Comparison of ENCODE assay signal across 20 cellular contexts in genomic region chr1:6354659-6355317, GRCh38. TPM values are rescaled to one million over a fixed set of nuclear protein-coding genes. Genes with fewer than 3 reads are reported as not detected.
DNase-seq lines count a peak whose midpoint lies in the region; ATAC-seq and TF ChIP-seq lines count a peak whose summit lies in the region.
"Had no signal": no experiment of that assay in that cellular context is flagged by ENCODE, and none has a peak within 500 bp of the region (broad histone marks: within the 10 kb centered on the region; RNA-seq: fewer than 3 reads in every experiment).

No MANE protein-coding gene starts in this region.

- peak overlapping the region; percentile 93 for H3K27ac Mint-ChIP-seq in Caco-2 (ENCODE audit: unreplicated experiment)
- H3K27ac Mint-ChIP-seq: activated CD8-positive, alpha-beta T cell treated with anti-CD3 and anti-CD28 coated beads for 36 hours; activated naive CD4-positive, alpha-beta T cell treated with anti-CD3 and anti-CD28 coated beads, Interleukin-2, amount 10 ng/mL, durations not matched to agents 7 days and 5 days; stimulated activated effector memory CD8-positive, alpha-beta T cell treated with anti-CD3 and anti-CD28 coated beads, Interleukin-12 subunit alpha, Interleukin-12 subunit beta, amount 100 ng/mL, for 72 hours had no signal

- peaks cover 45% of the 10 kb centered on the region for H3K36me3 Mint-ChIP-seq in Caco-2 (ENCODE audit: insufficient read depth, unreplicated experiment)
- H3K36me3 Mint-ChIP-seq: activated naive CD4-positive, alpha-beta T cell treated with anti-CD3 and anti-CD28 coated beads, Interleukin-2, amount 10 ng/mL, durations not matched to agents 7 days and 5 days; CD8-positive, alpha-beta memory T cell had no signal

- H3K27me3 Mint-ChIP-seq in Caco-2 (ENCODE audit: insufficient read depth, unreplicated experiment): no peaks in the 10 kb centered on the region
- H3K27me3 Mint-ChIP-seq: activated CD8-positive, alpha-beta T cell treated with anti-CD3 and anti-CD28 coated beads for 36 hours; activated naive CD4-positive, alpha-beta T cell treated with anti-CD3 and anti-CD28 coated beads, Interleukin-2, amount 10 ng/mL, durations not matched to agents 7 days and 5 days; CD8-positive, alpha-beta memory T cell had no signal

- no peaks in the 10 kb centered on the region for H3K27me3 ChIP-seq in Caco-2 (replicated peaks; ENCODE audit: control insufficient read depth, insufficient read depth, low read length)
- no peaks in the 10 kb centered on the region for H3K27me3 ChIP-seq in psoas muscle (ENCODE audit: insufficient read depth in 3 of 3, low read length in 2 of 3)
- H3K27me3 ChIP-seq: thyroid gland had no signal

- H3K36me3 ChIP-seq in Caco-2 (ENCODE audit: control insufficient read depth, insufficient read depth, low read length) (peaks cover 1% of the 10 kb centered on the region), psoas muscle (ENCODE audit: insufficient read depth in 1 of 2, low read depth in 1 of 2) (no peaks in the 10 kb centered on the region)
- H3K36me3 ChIP-seq: thyroid gland had no signal

- BruUV-seq in Caco-2 (replicated peaks; lab: Mats Ljungman, UMichigan): no TSS peak

- H3K9me3 ChIP-seq in Caco-2 (no peaks in the 10 kb centered on the region), psoas muscle (no peaks in the 10 kb centered on the region)
- H3K9me3 ChIP-seq: thyroid gland had no signal

- CTCF ChIA-PET in Caco-2 (lab: Charles Lee) (interaction anchor here (0.9 to 1.1 kb wide), 2 partner anchors 69 to 83 kb away, joined by 3 to 5 read pairs; no protein-coding TSS in a partner anchor), RWPE1 (lab: Yijun Ruan, JAX) (interaction anchor here (0.9 to 1.9 kb wide), 2 partner anchors 50 to 65 kb away, joined by 4 to 8 read pairs; partner anchors contain the start of gene HES2)

- no peak for DNase-seq in Caco-2
- no peak for DNase-seq in RWPE1 (ENCODE audit: low spot score)
- DNase-seq in psoas muscle: no peak
- no peak for DNase-seq in stimulated activated CD4-positive, alpha-beta T cell treated with anti-CD3 and anti-CD28 coated beads, Interleukin-12 subunit alpha, Interleukin-12 subunit beta, amount 100 ng/mL, for 4 hours
- DNase-seq in stimulated activated CD4-positive, alpha-beta T cell treated with anti-CD3 and anti-CD28 coated beads, Interleukin-2, amount 100 ng/mL, for 48 hours: no peak
- no peak for DNase-seq in NCI-H2107 treated with DMSO at 0.1 percent for 48 hours (lab: John Stamatoyannopoulos, UW; ENCODE audit: unreplicated experiment)
- DNase-seq in epidermal melanocyte (ENCODE audit: insufficient read length, low spot score): no peak
- DNase-seq: activated CD8-positive, alpha-beta T cell treated with anti-CD3 and anti-CD28 coated beads for 36 hours; activated naive CD4-positive, alpha-beta T cell treated with anti-CD3 and anti-CD28 coated beads, Interleukin-2, amount 10 ng/mL, durations not matched to agents 7 days and 5 days; activated T-cell treated with anti-CD3 and anti-CD28 coated beads, Interleukin-2, amount 50 U/mL, for 4 hours; CD8-positive, alpha-beta memory T cell; DMS79 treated with DMSO at 0.1 percent for 48 hours; H9; NCI-H1048; NCI-H2029 treated with DMSO at 0.1 percent for 48 hours; NCI-H510A treated with DMSO at 0.1 percent for 48 hours had no signal

- peak; percentile 34 for ATAC-seq in esophagus mucosa
- no peak for ATAC-seq in psoas muscle
- ATAC-seq: activated CD8-positive, alpha-beta T cell treated with anti-CD3 and anti-CD28 coated beads for 36 hours; activated T-cell treated with anti-CD3 and anti-CD28 coated beads, Interleukin-2, amount 50 U/mL, for 4 hours; SK-N-SH treated with all-trans-retinoic acid at 6 μM for 48 hours; stimulated activated effector memory CD8-positive, alpha-beta T cell treated with anti-CD3 and anti-CD28 coated beads, Interleukin-12 subunit alpha, Interleukin-12 subunit beta, amount 100 ng/mL, for 72 hours had no signal

- peaks cover 60% of the 10 kb centered on the region for H3K4me1 ChIP-seq in Caco-2
- peaks cover 29% of the 10 kb centered on the region for H3K4me1 ChIP-seq in psoas muscle

- peaks cover 27% of the 10 kb centered on the region for H3K4me1 Mint-ChIP-seq in Caco-2 (ENCODE audit: low read depth, unreplicated experiment)

- no peaks in the 10 kb centered on the region for H3K9me3 Mint-ChIP-seq in Caco-2 (ENCODE audit: unreplicated experiment)
- H3K9me3 Mint-ChIP-seq: activated CD8-positive, alpha-beta T cell treated with anti-CD3 and anti-CD28 coated beads for 36 hours; activated naive CD4-positive, alpha-beta T cell treated with anti-CD3 and anti-CD28 coated beads, Interleukin-2, amount 10 ng/mL, durations not matched to agents 7 days and 5 days; activated T-cell treated with anti-CD3 and anti-CD28 coated beads, Interleukin-2, amount 50 U/mL, for 4 hours; H9; stimulated activated effector memory CD8-positive, alpha-beta T cell treated with anti-CD3 and anti-CD28 coated beads, Interleukin-12 subunit alpha, Interleukin-12 subunit beta, amount 100 ng/mL, for 72 hours had no signal

- POLR2A ChIA-PET in Caco-2 (lab: Charles Lee): no interaction called here
- POLR2A ChIA-PET in RWPE1 (lab: Yijun Ruan, JAX; ENCODE audit: low non-redundant PET): no interaction called here

- 79 to 89% (median 85%) methylated on average over 12 of the region's 12 CpGs for WGBS in psoas muscle, 3 donors

- H3K27ac ChIP-seq in RWPE1 (peak overlapping the region; percentile 89), psoas muscle (peak overlapping the region; percentile 75)
- H3K27ac ChIP-seq: thyroid gland had no signal

- no peak for TF ChIP-seq CTCF in Caco-2 (IDR thresholded peaks at IDR 0.05; ENCODE audit: insufficient read depth in 1 of 2, low read depth in 1 of 2, low read length in 1 of 2, severe bottlenecking in 1 of 2, unreplicated experiment in 1 of 2)
- no peak for TF ChIP-seq CTCF in RWPE1 (conservative IDR thresholded peaks at IDR 0.05; ENCODE audit: low read depth)
- TF ChIP-seq CTCF in psoas muscle (IDR thresholded peaks at IDR 0.05): no peak

- intact Hi-C loops in Caco-2 (cut with micrococcal nuclease; ENCODE audit: unreplicated experiment) (no loop called here), psoas muscle (cut with DNase I) (no loop called here)

- H3K4me3 ChIP-seq in Caco-2 (ENCODE audit: low read depth, low read length) (no peak overlapping the region), psoas muscle (no peak overlapping the region)
- H3K4me3 ChIP-seq: thyroid gland had no signal

- no peak overlapping the region for H3K4me3 Mint-ChIP-seq in Caco-2 (ENCODE audit: unreplicated experiment)
- H3K4me3 Mint-ChIP-seq: activated CD8-positive, alpha-beta T cell treated with anti-CD3 and anti-CD28 coated beads for 36 hours; activated naive CD4-positive, alpha-beta T cell treated with anti-CD3 and anti-CD28 coated beads, Interleukin-2, amount 10 ng/mL, durations not matched to agents 7 days and 5 days; activated T-cell treated with anti-CD3 and anti-CD28 coated beads, Interleukin-2, amount 50 U/mL, for 4 hours; CD8-positive, alpha-beta memory T cell; H9; stimulated activated effector memory CD8-positive, alpha-beta T cell treated with anti-CD3 and anti-CD28 coated beads, Interleukin-12 subunit alpha, Interleukin-12 subunit beta, amount 100 ng/mL, for 72 hours had no signal

RNA-seq across cellular contexts. Expression of gene ACOT7, which starts 38.8 kb away (rescaled TPM):
- total RNA-seq in Caco-2 (2022) (179 and 221 TPM in 2 replicates), esophagus mucosa (37.2 TPM), psoas muscle (1 to 10 TPM; 3.5 to 4.9 (median 4.0) TPM)
- polyA plus RNA-seq in psoas muscle: 10 to 100 TPM in 1 of 3 donors, 1 to 10 TPM in 2; 2.3 to 12.4 (median 4.9) TPM
